In the genomic region with DNA sequence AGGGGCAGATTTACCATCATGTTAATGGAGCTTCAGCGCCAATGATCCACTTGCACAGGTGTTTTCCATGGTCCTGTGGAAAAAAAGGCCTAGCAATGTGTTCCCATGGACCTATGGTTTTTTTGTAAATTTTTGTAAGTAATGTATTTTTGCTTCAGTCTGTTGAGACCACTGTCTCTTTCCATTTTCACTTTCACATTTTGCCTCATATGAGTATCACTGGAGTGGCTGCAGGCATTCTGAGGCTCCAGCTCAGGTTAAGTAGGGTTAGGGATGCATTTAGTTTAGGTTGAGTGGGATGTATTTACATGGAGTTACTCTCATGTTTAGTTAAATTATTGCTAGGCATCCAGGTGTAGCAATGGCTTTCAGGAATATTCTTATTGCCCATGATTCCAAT, we compare ENCODE assay signal across 10 cellular contexts. TPM values are rescaled to one million over a fixed set of nuclear protein-coding genes. Genes with fewer than 3 reads are reported as not detected.
DNase-seq lines count a peak whose midpoint lies in the region; ATAC-seq and TF ChIP-seq lines count a peak whose summit lies in the region.
"Had no signal": no experiment of that assay in that cellular context is flagged by ENCODE, and none has a peak within 500 bp of the region (broad histone marks: within the 10 kb centered on the region; RNA-seq: fewer than 3 reads in every experiment).

No MANE protein-coding gene starts in this region.

- H3K4me3 ChIP-seq in left lung (no peak overlapping the region), BE2C (ENCODE audit: low read depth, low read length) (no peak overlapping the region)
- H3K4me3 ChIP-seq: HAP-1 had no signal

- ATAC-seq in HG02870 (IDR thresholded peaks at IDR 0.05; ENCODE audit: unreplicated experiment) (peak; percentile 68), left lung (no peak)
- ATAC-seq in stimulated activated naive CD8-positive, alpha-beta T cell treated with anti-CD3 and anti-CD28 coated beads, Interleukin-15, Interleukin-2, amounts not matched to agents 100 U/mL and 50 U/mL, for 24 hours = peak; percentile 58

- peaks cover 52% of the 10 kb centered on the region for H3K4me1 Mint-ChIP-seq in activated naive CD4-positive, alpha-beta T cell treated with anti-CD3 and anti-CD28 coated beads for 36 hours (ENCODE audit: low read depth)

- no peak for DNase-seq in activated naive CD4-positive, alpha-beta T cell treated with anti-CD3 and anti-CD28 coated beads for 36 hours
- no peak for DNase-seq in activated naive CD4-positive, alpha-beta T cell treated with Interleukin-2 at 50 U/mL for 16 hours
- DNase-seq in OCI-M1 (lab: John Stamatoyannopoulos, UW) (peak; percentile 69), superior temporal gyrus (ENCODE audit: extremely low spot score) (no peak), left lung (no peak), BE2C (no peak)
- DNase-seq in stimulated activated naive CD8-positive, alpha-beta T cell treated with anti-CD3 and anti-CD28 coated beads, Interleukin-15, Interleukin-2, amounts not matched to agents 100 U/mL and 50 U/mL, for 24 hours = no peak
- DNase-seq: NCI-H524 treated with DMSO at 0.1 percent for 48 hours had no signal

- peak overlapping the region; percentile 53 for H3K4me3 Mint-ChIP-seq in activated naive CD4-positive, alpha-beta T cell treated with anti-CD3 and anti-CD28 coated beads for 36 hours

- peak overlapping the region; percentile 75 for H3K27ac Mint-ChIP-seq in activated naive CD4-positive, alpha-beta T cell treated with anti-CD3 and anti-CD28 coated beads for 36 hours

- CTCF ChIA-PET in activated naive CD4-positive, alpha-beta T cell treated with anti-CD3 and anti-CD28 coated beads for 36 hours (lab: Charles Lee) = interaction anchor here (0.6 to 1.8 kb wide), 7 partner anchors 10 to 82 kb away, joined by 3 to 17 read pairs (median 3); a partner anchor contains a TSS

- H3K36me3 ChIP-seq in left lung (no peaks in the 10 kb centered on the region), BE2C (no peaks in the 10 kb centered on the region)
- H3K36me3 ChIP-seq: HAP-1 had no signal

- H3K9me3 ChIP-seq in left lung (no peaks in the 10 kb centered on the region), BE2C (no peaks in the 10 kb centered on the region)
- H3K9me3 ChIP-seq: HAP-1 had no signal

- TF ChIP-seq CTCF in left lung (IDR thresholded peaks at IDR 0.05) (no peak), BE2C (IDR thresholded peaks at IDR 0.05; ENCODE audit: low read depth, low read length) (no peak)

- H3K27me3 Mint-ChIP-seq in activated naive CD4-positive, alpha-beta T cell treated with anti-CD3 and anti-CD28 coated beads for 36 hours (ENCODE audit: low read depth) = no peaks in the 10 kb centered on the region

- no peaks in the 10 kb centered on the region for H3K36me3 Mint-ChIP-seq in activated naive CD4-positive, alpha-beta T cell treated with anti-CD3 and anti-CD28 coated beads for 36 hours (ENCODE audit: low read depth)

- no peak overlapping the region for H3K27ac ChIP-seq in left lung

- intact Hi-C loops in activated naive CD4-positive, alpha-beta T cell treated with anti-CD3 and anti-CD28 coated beads for 36 hours (cut with micrococcal nuclease) = loop anchor here (1.0 kb wide), 1 partner anchor 19 kb away; no protein-coding TSS in a partner anchor
- intact Hi-C loops in left lung (cut with DNase I) = no loop called here

- no peaks in the 10 kb centered on the region for H3K9me3 Mint-ChIP-seq in activated naive CD4-positive, alpha-beta T cell treated with anti-CD3 and anti-CD28 coated beads for 36 hours

- H3K27me3 ChIP-seq in left lung (no peaks in the 10 kb centered on the region), BE2C (no peaks in the 10 kb centered on the region)

- no peaks in the 10 kb centered on the region for H3K4me1 ChIP-seq in left lung
- peaks cover 9% of the 10 kb centered on the region; the same call in 1 of the 2 replicates for H3K4me1 ChIP-seq in BE2C
- H3K4me1 ChIP-seq: HAP-1 had no signal

RNA-seq across cellular contexts. Expression of a gene that starts 19.2 kb away (rescaled TPM):
- total RNA-seq in activated naive CD4-positive, alpha-beta T cell treated with anti-CD3 and anti-CD28 coated beads for 36 hours = 10 to 100 TPM; 10.7 to 12.7 TPM
- total RNA-seq in left lung = 10 to 100 TPM; 50.1 to 58.2 TPM
- polyA plus RNA-seq in BE2C (2012; ENCODE audit: insufficient read depth, insufficient read length, low read depth) = 18.4 TPM

RNA-seq across cellular contexts. Expression of a gene that starts 50.3 kb away (rescaled TPM):
- under 1 TPM in 1 of 2 experiments, not detected in 1; 0.26 TPM for total RNA-seq in activated naive CD4-positive, alpha-beta T cell treated with anti-CD3 and anti-CD28 coated beads for 36 hours
- total RNA-seq in left lung = under 1 TPM; 0.10 to 0.17 TPM
- polyA plus RNA-seq in BE2C (2012; ENCODE audit: insufficient read depth, insufficient read length, low read depth) = 0.23 TPM
